1 cellular context compared by ENCODE assay signal in genomic region chr2:120863661-120864320, GRCh38.
TF ChIP-seq lines count a peak whose summit lies in the region.

No MANE protein-coding gene starts in this region.

TF ChIP-seq in GM23338, 12 proteins besides CTCF, POLR2A, EP300 and RAD21 (continued from another document):
- TF ChIP-seq, protein P1, sequence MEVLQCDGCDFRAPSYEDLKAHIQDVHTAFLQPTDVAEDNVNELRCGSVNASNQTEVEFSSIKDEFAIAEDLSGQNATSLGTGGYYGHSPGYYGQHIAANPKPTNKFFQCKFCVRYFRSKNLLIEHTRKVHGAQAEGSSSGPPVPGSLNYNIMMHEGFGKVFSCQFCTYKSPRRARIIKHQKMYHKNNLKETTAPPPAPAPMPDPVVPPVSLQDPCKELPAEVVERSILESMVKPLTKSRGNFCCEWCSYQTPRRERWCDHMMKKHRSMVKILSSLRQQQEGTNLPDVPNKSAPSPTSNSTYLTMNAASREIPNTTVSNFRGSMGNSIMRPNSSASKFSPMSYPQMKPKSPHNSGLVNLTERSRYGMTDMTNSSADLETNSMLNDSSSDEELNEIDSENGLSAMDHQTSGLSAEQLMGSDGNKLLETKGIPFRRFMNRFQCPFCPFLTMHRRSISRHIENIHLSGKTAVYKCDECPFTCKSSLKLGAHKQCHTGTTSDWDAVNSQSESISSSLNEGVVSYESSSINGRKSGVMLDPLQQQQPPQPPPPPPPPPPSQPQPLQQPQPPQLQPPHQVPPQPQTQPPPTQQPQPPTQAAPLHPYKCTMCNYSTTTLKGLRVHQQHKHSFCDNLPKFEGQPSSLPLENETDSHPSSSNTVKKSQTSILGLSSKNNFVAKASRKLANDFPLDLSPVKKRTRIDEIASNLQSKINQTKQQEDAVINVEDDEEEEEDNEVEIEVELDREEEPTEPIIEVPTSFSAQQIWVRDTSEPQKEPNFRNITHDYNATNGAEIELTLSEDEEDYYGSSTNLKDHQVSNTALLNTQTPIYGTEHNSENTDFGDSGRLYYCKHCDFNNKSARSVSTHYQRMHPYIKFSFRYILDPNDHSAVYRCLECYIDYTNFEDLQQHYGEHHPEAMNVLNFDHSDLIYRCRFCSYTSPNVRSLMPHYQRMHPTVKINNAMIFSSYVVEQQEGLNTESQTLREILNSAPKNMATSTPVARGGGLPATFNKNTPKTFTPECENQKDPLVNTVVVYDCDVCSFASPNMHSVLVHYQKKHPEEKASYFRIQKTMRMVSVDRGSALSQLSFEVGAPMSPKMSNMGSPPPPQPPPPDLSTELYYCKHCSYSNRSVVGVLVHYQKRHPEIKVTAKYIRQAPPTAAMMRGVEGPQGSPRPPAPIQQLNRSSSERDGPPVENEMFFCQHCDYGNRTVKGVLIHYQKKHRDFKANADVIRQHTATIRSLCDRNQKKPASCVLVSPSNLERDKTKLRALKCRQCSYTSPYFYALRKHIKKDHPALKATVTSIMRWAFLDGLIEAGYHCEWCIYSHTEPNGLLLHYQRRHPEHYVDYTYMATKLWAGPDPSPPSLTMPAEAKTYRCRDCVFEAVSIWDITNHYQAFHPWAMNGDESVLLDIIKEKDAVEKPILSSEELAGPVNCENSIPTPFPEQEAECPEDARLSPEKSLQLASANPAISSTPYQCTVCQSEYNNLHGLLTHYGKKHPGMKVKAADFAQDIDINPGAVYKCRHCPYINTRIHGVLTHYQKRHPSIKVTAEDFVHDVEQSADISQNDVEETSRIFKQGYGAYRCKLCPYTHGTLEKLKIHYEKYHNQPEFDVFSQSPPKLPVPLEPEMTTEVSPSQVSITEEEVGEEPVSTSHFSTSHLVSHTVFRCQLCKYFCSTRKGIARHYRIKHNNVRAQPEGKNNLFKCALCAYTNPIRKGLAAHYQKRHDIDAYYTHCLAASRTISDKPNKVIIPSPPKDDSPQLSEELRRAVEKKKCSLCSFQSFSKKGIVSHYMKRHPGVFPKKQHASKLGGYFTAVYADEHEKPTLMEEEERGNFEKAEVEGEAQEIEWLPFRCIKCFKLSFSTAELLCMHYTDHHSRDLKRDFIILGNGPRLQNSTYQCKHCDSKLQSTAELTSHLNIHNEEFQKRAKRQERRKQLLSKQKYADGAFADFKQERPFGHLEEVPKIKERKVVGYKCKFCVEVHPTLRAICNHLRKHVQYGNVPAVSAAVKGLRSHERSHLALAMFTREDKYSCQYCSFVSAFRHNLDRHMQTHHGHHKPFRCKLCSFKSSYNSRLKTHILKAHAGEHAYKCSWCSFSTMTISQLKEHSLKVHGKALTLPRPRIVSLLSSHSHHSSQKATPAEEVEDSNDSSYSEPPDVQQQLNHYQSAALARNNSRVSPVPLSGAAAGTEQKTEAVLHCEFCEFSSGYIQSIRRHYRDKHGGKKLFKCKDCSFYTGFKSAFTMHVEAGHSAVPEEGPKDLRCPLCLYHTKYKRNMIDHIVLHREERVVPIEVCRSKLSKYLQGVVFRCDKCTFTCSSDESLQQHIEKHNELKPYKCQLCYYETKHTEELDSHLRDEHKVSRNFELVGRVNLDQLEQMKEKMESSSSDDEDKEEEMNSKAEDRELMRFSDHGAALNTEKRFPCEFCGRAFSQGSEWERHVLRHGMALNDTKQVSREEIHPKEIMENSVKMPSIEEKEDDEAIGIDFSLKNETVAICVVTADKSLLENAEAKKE (CRISPR knock-in tag; IDR thresholded peaks at IDR 0.05): no peak
- no peak for TF ChIP-seq NANOG (IDR thresholded peaks at IDR 0.05; ENCODE audit: borderline replicate concordance)
